ENCODE assay signal across 16 cellular contexts in the genomic region with DNA sequence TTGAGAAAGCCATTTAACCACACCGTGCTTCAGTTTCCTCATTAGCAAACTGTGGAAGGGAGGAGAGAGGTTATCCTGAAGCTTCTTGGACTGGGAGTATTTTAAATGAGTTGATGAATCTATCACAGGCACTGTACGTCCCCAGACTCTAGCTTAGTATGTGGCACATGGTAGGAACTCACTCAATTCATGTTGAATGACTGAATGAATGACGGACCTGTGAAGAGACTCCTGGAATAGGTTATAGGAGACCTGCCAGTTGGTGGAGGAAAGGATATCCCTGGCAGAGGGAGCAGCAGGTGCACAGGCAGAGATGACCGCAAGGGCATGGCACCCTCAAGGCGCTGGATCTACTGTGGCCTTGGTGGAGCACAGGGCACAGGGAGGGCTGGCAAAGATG.
DNase-seq lines count a peak whose midpoint lies in the region.
"Had no signal": no experiment of that assay in that cellular context is flagged by ENCODE, and none has a peak within 500 bp of the region (broad histone marks: within the 10 kb centered on the region; RNA-seq: fewer than 3 reads in every experiment).

No MANE protein-coding gene starts in this region.

- H3K4me1 ChIP-seq in neuronal stem cell (ENCODE audit: control insufficient read depth in 2 of 2, insufficient read depth in 1 of 2, low read depth in 1 of 2, low read length in 2 of 2): peaks cover 0 to 10% of the 10 kb centered on the region in 2 donors
- H3K4me1 ChIP-seq: A549, Caco-2 had no signal

- no peak overlapping the region for H4K91ac ChIP-seq in neuronal stem cell (ENCODE audit: low read depth, low read length, poor library complexity)

- H4K8ac ChIP-seq in neuronal stem cell (ENCODE audit: low read depth, low read length): no peak overlapping the region

- H2AFZ ChIP-seq in neuronal stem cell (ENCODE audit: low read length): no peak overlapping the region

- no peak overlapping the region for H2BK5ac ChIP-seq in neuronal stem cell (ENCODE audit: low read length)

- H3K4ac ChIP-seq in neuronal stem cell (ENCODE audit: low read length): no peak overlapping the region

- H3K9me3 ChIP-seq in neuronal stem cell (replicated peaks in 1 of 2; ENCODE audit: control insufficient read depth in 2 of 2, insufficient read depth in 1 of 2, low read depth in 1 of 2, low read length in 2 of 2): no peaks in the 10 kb centered on the region
- H3K9me3 ChIP-seq: A549; BLaER1 treated with 17β-estradiol and CSF1 and Interleukin-3, amounts not matched to agents 10 nM and 100 nM; Caco-2 had no signal

- peak; percentile 5 for DNase-seq in activated effector memory CD4-positive, alpha-beta T cell treated with anti-CD3 and anti-CD28 coated beads, Interleukin-2, amount 50 U/mL, for 16 hours
- no peak for DNase-seq in activated effector memory CD4-positive, alpha-beta T cell treated with Interleukin-2 at 50 U/mL for 16 hours
- no peak for DNase-seq in neuronal stem cell (ENCODE audit: low spot score)
- no peak for DNase-seq in stimulated activated CD8-positive, alpha-beta memory T cell treated with anti-CD3 and anti-CD28 coated beads, Interleukin-4, amount 100 ng/mL, for 48 hours
- DNase-seq in DMS53 (lab: John Stamatoyannopoulos, UW): no peak
- DNase-seq: AML-193; Caco-2; Calu3; CD4-positive, alpha-beta T cell; CD8-positive, alpha-beta T cell; DMS79; GF-D8 had no signal

- no peak overlapping the region for H2AK5ac ChIP-seq in neuronal stem cell (ENCODE audit: low read depth, low read length)

- no peaks in the 10 kb centered on the region for H3K79me1 ChIP-seq in neuronal stem cell (ENCODE audit: low read depth, low read length)

- H3K4me3 ChIP-seq in neuronal stem cell (ENCODE audit: low read length in 2 of 2): no peak overlapping the region
- H3K4me3 ChIP-seq: A549; BLaER1 treated with 17β-estradiol and CSF1 and Interleukin-3, amounts not matched to agents 10 nM and 100 nM had no signal

- H3K4me2 ChIP-seq in neuronal stem cell (ENCODE audit: insufficient read depth, low read length, poor library complexity, severe bottlenecking): no peak overlapping the region
- H3K4me2 ChIP-seq: A549 had no signal

- no peak overlapping the region for H3K27ac ChIP-seq in neuronal stem cell (replicated peaks; ENCODE audit: low read length)
- H3K27ac ChIP-seq: 22Rv1; A549; BLaER1 treated with 17β-estradiol and CSF1 and Interleukin-3, amounts not matched to agents 10 nM and 100 nM; C4-2B had no signal

- no peak overlapping the region for H2BK15ac ChIP-seq in neuronal stem cell (ENCODE audit: low read length)

- H3K23ac ChIP-seq in neuronal stem cell (ENCODE audit: low read depth, low read length, poor library complexity): no peak overlapping the region

- no CpG with 5 or more reads among the region's 5 CpGs for WGBS in neuronal stem cell (ENCODE audit: extremely low coverage in 2 of 2, insufficient read length in 2 of 2, insufficient replicate concordance in 1 of 2), 2 donors

- H3K27me3 ChIP-seq in neuronal stem cell (ENCODE audit: control insufficient read depth in 3 of 3, insufficient read depth in 3 of 3, low read depth in 1 of 3, low read length in 3 of 3): no peaks in the 10 kb centered on the region
- H3K27me3 ChIP-seq: BLaER1 treated with 17β-estradiol and CSF1 and Interleukin-3, amounts not matched to agents 10 nM and 100 nM had no signal

- H3K18ac ChIP-seq in neuronal stem cell (ENCODE audit: low read length): no peak overlapping the region

- no peak overlapping the region for H2BK120ac ChIP-seq in neuronal stem cell (ENCODE audit: low read depth, low read length)

- no peak overlapping the region for H3K9ac ChIP-seq in neuronal stem cell (ENCODE audit: low read depth, low read length, poor library complexity)
- H3K9ac ChIP-seq: BLaER1 treated with 17β-estradiol and CSF1 and Interleukin-3, amounts not matched to agents 10 nM and 100 nM had no signal

- peak overlapping the region; percentile 4 for H2BK12ac ChIP-seq in neuronal stem cell (ENCODE audit: low read length)

- no peaks in the 10 kb centered on the region for H3K36me3 ChIP-seq in neuronal stem cell (replicated peaks in 1 of 2; ENCODE audit: control insufficient read depth in 2 of 2, insufficient read depth in 2 of 2, low read length in 2 of 2)
- H3K36me3 ChIP-seq: BLaER1 treated with 17β-estradiol and CSF1 and Interleukin-3, amounts not matched to agents 10 nM and 100 nM had no signal

- no peak overlapping the region for H3K14ac ChIP-seq in neuronal stem cell (ENCODE audit: low read length)
